Comparison of ENCODE assay signal across 25 cellular contexts in the genomic region with DNA sequence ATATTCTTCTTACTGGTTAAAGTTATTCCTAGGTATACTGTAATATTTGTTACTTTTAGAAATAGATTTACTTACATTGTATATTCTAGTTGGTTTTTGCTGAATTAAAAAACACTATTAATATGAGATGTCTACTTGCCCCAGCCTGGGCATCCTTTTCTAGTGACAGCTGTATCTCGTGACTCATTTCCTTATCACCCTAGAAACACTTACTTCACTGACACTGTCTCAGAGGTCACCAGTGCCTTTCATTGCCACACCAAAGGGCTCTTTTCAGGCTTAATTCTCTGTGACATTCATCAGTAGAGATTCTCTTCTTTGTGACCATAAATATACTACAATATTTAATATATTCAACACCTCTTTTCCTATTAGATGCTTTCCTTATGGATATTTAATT.
"Had no signal": no experiment of that assay in that cellular context is flagged by ENCODE, and none has a peak within 500 bp of the region (broad histone marks: within the 10 kb centered on the region; RNA-seq: fewer than 3 reads in every experiment).

No MANE protein-coding gene starts in this region.

- H3K4me2 ChIP-seq: SK-N-SH had no signal

- H3K9me3 ChIP-seq: ascending aorta, SJSA1 had no signal

- DNase-seq: activated CD4-positive, alpha-beta T cell treated with anti-CD3 and anti-CD28 coated beads, Interleukin-2, amount 10 ng/mL, durations not matched to agents 24 days and 14 days; activated CD4-positive, alpha-beta T cell treated with anti-CD3 and anti-CD28 coated beads, Interleukin-2, amount 50 U/mL, for 48 hours; activated CD8-positive, alpha-beta T cell treated with anti-CD3 and anti-CD28 coated beads, Interleukin-2, amount 10 ng/mL, durations not matched to agents 7 days and 5 days; activated gamma-delta T cell; activated naive CD4-positive, alpha-beta T cell treated with Interleukin-2 at 50 U/mL for 16 hours; activated naive CD8-positive, alpha-beta T cell treated with anti-CD3 and anti-CD28 coated beads, Interleukin-2, amount 10 ng/mL, durations not matched to agents 7 days and 5 days; activated T-cell treated with anti-CD3 and anti-CD28 coated beads, Interleukin-2, amount 50 U/mL, for 24 hours; amygdala; Kasumi-1; KG1; NCI-H1048; NCI-H1105 treated with DMSO at 0.1 percent for 48 hours; NCI-H1436; NCI-H1694; NCI-H1930; NCI-H345; NCI-H524 treated with DMSO at 0.1 percent for 48 hours; NK-92 treated with Interleukin-12 subunit alpha and Interleukin-12 subunit beta, amount 100 ng/mL, for 24 hours; OCI-M1; SHP77 treated with DMSO at 0.1 percent for 48 hours; SK-N-SH had no signal

- H3K27ac ChIP-seq: ascending aorta, cardiac muscle cell, SJSA1 had no signal

- H3K4me3 ChIP-seq: ascending aorta, cardiac muscle cell, SJSA1 had no signal

- H3K27me3 ChIP-seq: ascending aorta, cardiac muscle cell, SJSA1 had no signal

- H3K4me1 ChIP-seq: ascending aorta, SJSA1 had no signal

- ATAC-seq: activated CD8-positive, alpha-beta T cell treated with anti-CD3 and anti-CD28 coated beads, Interleukin-2, amount 10 ng/mL, durations not matched to agents 7 days and 5 days had no signal

- FAIRE-seq: TTC549 had no signal

- H3K36me3 ChIP-seq: ascending aorta, cardiac muscle cell, SJSA1 had no signal

- H3K9ac ChIP-seq: SK-N-SH had no signal
